ENCODE assay signal across 21 cellular contexts in genomic region chr3:23656821-23657220, GRCh38.
"Had no signal": no experiment of that assay in that cellular context is flagged by ENCODE, and none has a peak within 500 bp of the region (broad histone marks: within the 10 kb centered on the region; RNA-seq: fewer than 3 reads in every experiment).

No MANE protein-coding gene starts in this region.

- H3K27ac ChIP-seq: dorsolateral prefrontal cortex, lower lobe of right lung, neural progenitor cell, parathyroid adenoma, right atrium auricular region, testis, tibial artery had no signal

- H2AFZ ChIP-seq: neural progenitor cell, parathyroid adenoma had no signal

- H3K27ac Mint-ChIP-seq: nephron, neural progenitor cell, progenitor cell of endocrine pancreas, type B pancreatic cell had no signal

- H3K79me2 ChIP-seq: parathyroid adenoma had no signal

- H3K9ac ChIP-seq: neural progenitor cell, parathyroid adenoma had no signal

- H3K27me3 ChIP-seq: dorsolateral prefrontal cortex, neural progenitor cell, right atrium auricular region, testis, tibial artery had no signal

- DNase-seq: effector CD4-positive, alpha-beta T cell; head of caudate nucleus; left ventricle myocardium superior; lower lobe of right lung; naive B cell; stimulated activated CD4-positive, alpha-beta T cell treated with anti-CD3 and anti-CD28 coated beads, Interleukin-12 subunit alpha, Interleukin-12 subunit beta, amount 100 ng/mL, for 4 hours; stimulated activated CD4-positive, alpha-beta T cell treated with anti-CD3 and anti-CD28 coated beads, Interleukin-1b, Interleukin-23, amount 100 ng/mL, for 48 hours; stimulated activated CD4-positive, alpha-beta T cell treated with anti-CD3 and anti-CD28 coated beads, Interleukin-4, amount 100 ng/mL, for 1 hour; stimulated activated CD8-positive, alpha-beta memory T cell treated with anti-CD3 and anti-CD28 coated beads, Interleukin-4, amount 100 ng/mL, for 48 hours; stimulated activated naive CD8-positive, alpha-beta T cell treated with anti-CD3 and anti-CD28 coated beads, Interleukin-15, Interleukin-2, amounts not matched to agents 100 U/mL and 50 U/mL, for 24 hours; testis; tibial artery had no signal

- H3K36me3 ChIP-seq: lower lobe of right lung, neural progenitor cell, right atrium auricular region, tibial artery had no signal

- H3K4me1 ChIP-seq: lower lobe of right lung, neural progenitor cell, parathyroid adenoma, right atrium auricular region, testis, tibial artery had no signal

- H3K4me3 ChIP-seq: dorsolateral prefrontal cortex, lower lobe of right lung, neural progenitor cell, right atrium auricular region, smooth muscle cell, testis, tibial artery had no signal

- ATAC-seq: left ventricle myocardium superior; lower lobe of right lung; sciatic nerve; stimulated activated naive CD8-positive, alpha-beta T cell treated with anti-CD3 and anti-CD28 coated beads, Interleukin-15, Interleukin-2, amounts not matched to agents 100 U/mL and 50 U/mL, for 24 hours had no signal

- H3K9me3 ChIP-seq: lower lobe of right lung, testis, tibial artery had no signal

- H3K27me3 Mint-ChIP-seq: naive B cell, progenitor cell of endocrine pancreas had no signal

- H3K4me3 Mint-ChIP-seq: nephron, neural progenitor cell, type B pancreatic cell had no signal

- H3K4me2 ChIP-seq: neural progenitor cell, smooth muscle cell had no signal

- H3K36me3 Mint-ChIP-seq: type B pancreatic cell had no signal
